Comparison of ENCODE assay signal across 17 cellular contexts in genomic region chr11:126543691-126544090, GRCh38.
DNase-seq lines count a peak whose midpoint lies in the region; ATAC-seq and TF ChIP-seq lines count a peak whose summit lies in the region.
"Had no signal": no experiment of that assay in that cellular context is flagged by ENCODE, and none has a peak within 500 bp of the region (broad histone marks: within the 10 kb centered on the region; RNA-seq: fewer than 3 reads in every experiment).

No MANE protein-coding gene starts in this region.

- ATAC-seq in HG03280 (IDR thresholded peaks at IDR 0.05; ENCODE audit: unreplicated experiment) (no peak), esophagus mucosa (no peak)

- H4K20me1 ChIP-seq in osteoblast (ENCODE audit: insufficient read depth, low read length), result peaks cover 38% of the 10 kb centered on the region

- no peaks in the 10 kb centered on the region for H3K9me3 ChIP-seq in osteoblast (ENCODE audit: low read depth, low read length)
- H3K9me3 ChIP-seq: HAP-1, Peyer's patch had no signal

- H3K4me3 ChIP-seq in osteoblast (ENCODE audit: insufficient read depth, low read length), result no peak overlapping the region
- H3K4me3 ChIP-seq: HAP-1, Peyer's patch had no signal

- H2AFZ ChIP-seq in osteoblast (ENCODE audit: low read length), result no peak overlapping the region

- no peaks in the 10 kb centered on the region for H3K36me3 ChIP-seq in osteoblast (ENCODE audit: insufficient read depth, low read length)
- H3K36me3 ChIP-seq: HAP-1, Peyer's patch had no signal

- TF ChIP-seq CTCF in osteoblast (IDR thresholded peaks at IDR 0.05; ENCODE audit: extremely low read depth, low read depth, low read length), result no peak

- DNase-seq in EH (ENCODE audit: low read depth) (peak; percentile 11), NCI-H69 (lab: John Stamatoyannopoulos, UW) (peak; percentile 90), cerebellum (ENCODE audit: low spot score) (peak; percentile 53), osteoblast (ENCODE audit: insufficient read length, low spot score, missing footprints) (peak; percentile 66)
- DNase-seq in activated naive CD4-positive, alpha-beta T cell (lab: John Stamatoyannopoulos, UW), result no peak
- DNase-seq: activated gamma-delta T cell; activated T-cell treated with anti-CD3 and anti-CD28 coated beads, Interleukin-2, amount 50 U/mL, for 1 hour; CD8-positive, alpha-beta memory T cell; Kasumi-1; kidney glomerular epithelial cell; NCI-H187 treated with DMSO at 0.1 percent for 48 hours; Peyer's patch; stimulated activated CD8-positive, alpha-beta memory T cell treated with anti-CD3 and anti-CD28 coated beads, Interleukin-4, amount 100 ng/mL, for 48 hours had no signal

- H3K27me3 ChIP-seq in osteoblast (ENCODE audit: insufficient read depth, low read length), result peaks cover 4% of the 10 kb centered on the region
- H3K27me3 ChIP-seq: Peyer's patch had no signal

- no peaks in the 10 kb centered on the region for H3K79me2 ChIP-seq in osteoblast (ENCODE audit: insufficient read depth, low read length)

- no peak overlapping the region for H3K27ac ChIP-seq in osteoblast (ENCODE audit: low read depth, low read length)
- H3K27ac ChIP-seq: HL-60, Peyer's patch had no signal

- H3K4me1 ChIP-seq in osteoblast (ENCODE audit: insufficient read depth, low read length), result peaks cover 17% of the 10 kb centered on the region
- H3K4me1 ChIP-seq: Peyer's patch had no signal

- no peak overlapping the region for H3K4me2 ChIP-seq in osteoblast (ENCODE audit: insufficient read depth, low read length)

Comparison
In these comparisons a context has a peak if more than half of its experiments do, and no peak if none do; other contexts are left out.
1. DNase-seq: peak in EH (single experiment), NCI-H69 (single experiment), cerebellum (single experiment) and osteoblast (single experiment); none in activated naive CD4-positive, alpha-beta T cell (0 of 4).